Comparison of ENCODE assay signal across 8 cellular contexts in the genomic region with DNA sequence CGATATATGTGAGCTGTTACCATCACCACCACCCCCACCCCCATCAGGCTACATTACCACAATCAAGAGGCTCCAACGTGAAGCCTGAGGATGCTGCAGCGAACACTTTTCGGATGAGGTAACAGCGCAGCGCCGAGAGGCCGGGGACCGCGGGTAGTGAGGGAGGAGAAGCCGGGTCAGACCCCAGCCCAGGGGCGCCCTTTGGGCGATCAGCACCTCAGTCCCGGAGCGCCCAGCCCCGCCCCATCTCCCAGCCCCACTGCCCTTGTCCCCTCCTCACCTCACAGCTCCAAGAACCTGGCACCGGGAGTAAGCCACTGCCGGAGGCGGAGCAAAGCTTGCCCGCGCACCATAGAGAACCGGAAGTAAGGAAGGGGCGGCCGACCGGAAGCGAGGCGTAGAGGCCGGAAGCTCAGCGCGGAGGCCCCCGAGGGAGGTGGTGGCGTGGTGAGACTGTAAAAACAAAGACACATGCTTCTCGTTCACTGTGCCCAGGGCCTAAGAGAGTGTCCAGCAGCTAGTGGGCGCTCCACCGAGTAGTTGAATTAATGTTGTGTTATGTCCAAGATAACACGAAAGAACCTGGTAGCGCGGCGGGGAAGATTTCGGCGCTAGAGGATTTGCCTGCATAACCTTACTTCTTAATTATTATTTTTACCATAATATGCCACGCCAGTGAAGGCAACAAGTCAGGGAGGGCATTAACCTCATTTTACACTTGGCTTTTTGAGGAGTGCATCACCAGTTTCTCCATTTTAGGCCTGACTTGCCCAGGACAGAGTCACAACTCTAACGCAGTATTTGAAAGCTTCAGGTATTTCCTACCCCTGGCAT. TPM values are rescaled to one million over a fixed set of nuclear protein-coding genes. Genes with fewer than 3 reads are reported as not detected.
DNase-seq lines count a peak whose midpoint lies in the region; ATAC-seq and TF ChIP-seq lines count a peak whose summit lies in the region.

A gene (minus strand): TSS at position 367 of the 834 bp plus-strand sequence. CDS start 4,610 bp downstream, outside the sequence.

- H3K27me3 Mint-ChIP-seq in activated naive CD4-positive, alpha-beta T cell treated with anti-CD3 and anti-CD28 coated beads, Interleukin-2, amount 50 U/mL, for 24 hours: no peaks in the 10 kb centered on the region

- DNase-seq in NCI-H1092 (lab: John Stamatoyannopoulos, UW): peak; percentile 95
- peak; percentile 97 for DNase-seq in globus pallidus (ENCODE audit: low spot score)
- peak; percentile 95 for DNase-seq in occipital lobe (lab: John Stamatoyannopoulos, UW)

- peak within 1 kb of the TSS; percentile 92 for H3K4me3 Mint-ChIP-seq in activated naive CD4-positive, alpha-beta T cell treated with anti-CD3 and anti-CD28 coated beads, Interleukin-2, amount 50 U/mL, for 24 hours

- peak; percentile 87 for ATAC-seq in HG02610 (IDR thresholded peaks at IDR 0.05; ENCODE audit: unreplicated experiment)
- peak; percentile 98 for ATAC-seq in SK-N-SH treated with all-trans-retinoic acid at 6 μM for 48 hours

- H3K4me1 Mint-ChIP-seq in activated naive CD4-positive, alpha-beta T cell treated with anti-CD3 and anti-CD28 coated beads, Interleukin-2, amount 50 U/mL, for 24 hours: peaks cover 35% of the 10 kb centered on the region

- H3K9me3 Mint-ChIP-seq in activated naive CD4-positive, alpha-beta T cell treated with anti-CD3 and anti-CD28 coated beads, Interleukin-2, amount 50 U/mL, for 24 hours: no peaks in the 10 kb centered on the region

- H3K27ac ChIP-seq in temporal lobe (ENCODE audit: low read depth, low read length): peak within 1 kb of the TSS; percentile 78

- peak; percentile 80 for TF ChIP-seq POLR2A in GM10847 (IDR thresholded peaks at IDR 0.05; ENCODE audit: extremely low read depth, insufficient read length)

- peak within 1 kb of the TSS; percentile 96 for H3K27ac Mint-ChIP-seq in activated naive CD4-positive, alpha-beta T cell treated with anti-CD3 and anti-CD28 coated beads, Interleukin-2, amount 50 U/mL, for 24 hours

- peaks cover 2% of the 10 kb centered on the region for H3K36me3 Mint-ChIP-seq in activated naive CD4-positive, alpha-beta T cell treated with anti-CD3 and anti-CD28 coated beads, Interleukin-2, amount 50 U/mL, for 24 hours

TF ChIP-seq in SK-N-SH treated with all-trans-retinoic acid at 6 μM for 48 hours, 23 proteins besides CTCF, POLR2A, EP300 and RAD21:
- TF ChIP-seq, protein P1, sequence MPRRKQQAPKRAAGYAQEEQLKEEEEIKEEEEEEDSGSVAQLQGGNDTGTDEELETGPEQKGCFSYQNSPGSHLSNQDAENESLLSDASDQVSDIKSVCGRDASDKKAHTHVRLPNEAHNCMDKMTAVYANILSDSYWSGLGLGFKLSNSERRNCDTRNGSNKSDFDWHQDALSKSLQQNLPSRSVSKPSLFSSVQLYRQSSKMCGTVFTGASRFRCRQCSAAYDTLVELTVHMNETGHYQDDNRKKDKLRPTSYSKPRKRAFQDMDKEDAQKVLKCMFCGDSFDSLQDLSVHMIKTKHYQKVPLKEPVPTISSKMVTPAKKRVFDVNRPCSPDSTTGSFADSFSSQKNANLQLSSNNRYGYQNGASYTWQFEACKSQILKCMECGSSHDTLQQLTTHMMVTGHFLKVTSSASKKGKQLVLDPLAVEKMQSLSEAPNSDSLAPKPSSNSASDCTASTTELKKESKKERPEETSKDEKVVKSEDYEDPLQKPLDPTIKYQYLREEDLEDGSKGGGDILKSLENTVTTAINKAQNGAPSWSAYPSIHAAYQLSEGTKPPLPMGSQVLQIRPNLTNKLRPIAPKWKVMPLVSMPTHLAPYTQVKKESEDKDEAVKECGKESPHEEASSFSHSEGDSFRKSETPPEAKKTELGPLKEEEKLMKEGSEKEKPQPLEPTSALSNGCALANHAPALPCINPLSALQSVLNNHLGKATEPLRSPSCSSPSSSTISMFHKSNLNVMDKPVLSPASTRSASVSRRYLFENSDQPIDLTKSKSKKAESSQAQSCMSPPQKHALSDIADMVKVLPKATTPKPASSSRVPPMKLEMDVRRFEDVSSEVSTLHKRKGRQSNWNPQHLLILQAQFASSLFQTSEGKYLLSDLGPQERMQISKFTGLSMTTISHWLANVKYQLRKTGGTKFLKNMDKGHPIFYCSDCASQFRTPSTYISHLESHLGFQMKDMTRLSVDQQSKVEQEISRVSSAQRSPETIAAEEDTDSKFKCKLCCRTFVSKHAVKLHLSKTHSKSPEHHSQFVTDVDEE (CRISPR knock-in tag; IDR thresholded peaks at IDR 0.05): peak; percentile 54; the same call in 1 of the 2 replicates
- TF ChIP-seq ISL1 (CRISPR knock-in tag; IDR thresholded peaks at IDR 0.05) (0 out of 2 replicates have a peak, but pooled peaks have one; percentile 11), ZFP3 (CRISPR knock-in tag; IDR thresholded peaks at IDR 0.05) (no peak)
TF ChIP-seq in SK-N-SH treated with all-trans-retinoic acid at 6 μM for 48 hours: peak in this region for 2.

RNA-seq across cellular contexts. Expression of the gene that starts here (rescaled TPM):
- total RNA-seq in occipital lobe (33.5 TPM), temporal lobe (32.7 TPM)

Comparison
In these comparisons a context has a peak if more than half of its experiments do, and no peak if none do; other contexts are left out.
1. Peak in every context shown above with its lines: DNase-seq, ATAC-seq and H3K27ac ChIP-seq.